Comparison of ENCODE assay signal across 2 cellular contexts in the genomic region with DNA sequence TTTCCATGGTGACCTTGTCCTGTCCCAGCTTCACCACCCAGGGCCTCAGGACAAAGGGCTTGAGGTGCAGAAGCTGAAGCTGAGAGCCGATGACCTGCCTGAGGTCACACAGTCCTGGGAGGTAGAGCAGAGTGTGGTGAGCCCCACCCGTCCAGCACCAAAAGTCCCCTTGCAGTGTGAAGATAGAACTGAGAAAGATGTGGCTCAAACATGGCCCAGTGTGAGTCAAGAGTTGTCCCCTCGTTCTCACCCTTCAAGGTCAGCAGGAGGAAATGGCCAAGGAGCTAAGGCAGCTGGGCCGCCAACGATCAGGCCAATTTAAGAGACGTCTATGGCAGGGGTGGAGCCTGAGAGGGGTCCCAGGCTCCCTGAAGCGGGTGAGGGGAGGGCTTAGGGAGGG.
TF ChIP-seq lines count a peak whose summit lies in the region.

No MANE protein-coding gene starts in this region.

TF ChIP-seq in GM12878, 131 proteins besides CTCF, POLR2A, EP300 and RAD21:
- 0 out of 2 replicates have a peak, but pooled peaks have one; percentile 31 for TF ChIP-seq NR2F1 (conservative IDR thresholded peaks at IDR 0.05)
- no peak for TF ChIP-seq SP1 (IDR thresholded peaks at IDR 0.05; ENCODE audit: low read depth, low read length)
- no peak for TF ChIP-seq BCL11A (IDR thresholded peaks at IDR 0.05; ENCODE audit: low read depth, low read length)
- TF ChIP-seq RELA (IDR thresholded peaks at IDR 0.05; ENCODE audit: borderline replicate concordance, partially characterized antibody), result no peak
- 0 out of 2 replicates have a peak, but pooled peaks have one; percentile 8 for TF ChIP-seq IRF4 (IDR thresholded peaks at IDR 0.05; ENCODE audit: low read depth, low read length)
- TF ChIP-seq, protein P1, sequence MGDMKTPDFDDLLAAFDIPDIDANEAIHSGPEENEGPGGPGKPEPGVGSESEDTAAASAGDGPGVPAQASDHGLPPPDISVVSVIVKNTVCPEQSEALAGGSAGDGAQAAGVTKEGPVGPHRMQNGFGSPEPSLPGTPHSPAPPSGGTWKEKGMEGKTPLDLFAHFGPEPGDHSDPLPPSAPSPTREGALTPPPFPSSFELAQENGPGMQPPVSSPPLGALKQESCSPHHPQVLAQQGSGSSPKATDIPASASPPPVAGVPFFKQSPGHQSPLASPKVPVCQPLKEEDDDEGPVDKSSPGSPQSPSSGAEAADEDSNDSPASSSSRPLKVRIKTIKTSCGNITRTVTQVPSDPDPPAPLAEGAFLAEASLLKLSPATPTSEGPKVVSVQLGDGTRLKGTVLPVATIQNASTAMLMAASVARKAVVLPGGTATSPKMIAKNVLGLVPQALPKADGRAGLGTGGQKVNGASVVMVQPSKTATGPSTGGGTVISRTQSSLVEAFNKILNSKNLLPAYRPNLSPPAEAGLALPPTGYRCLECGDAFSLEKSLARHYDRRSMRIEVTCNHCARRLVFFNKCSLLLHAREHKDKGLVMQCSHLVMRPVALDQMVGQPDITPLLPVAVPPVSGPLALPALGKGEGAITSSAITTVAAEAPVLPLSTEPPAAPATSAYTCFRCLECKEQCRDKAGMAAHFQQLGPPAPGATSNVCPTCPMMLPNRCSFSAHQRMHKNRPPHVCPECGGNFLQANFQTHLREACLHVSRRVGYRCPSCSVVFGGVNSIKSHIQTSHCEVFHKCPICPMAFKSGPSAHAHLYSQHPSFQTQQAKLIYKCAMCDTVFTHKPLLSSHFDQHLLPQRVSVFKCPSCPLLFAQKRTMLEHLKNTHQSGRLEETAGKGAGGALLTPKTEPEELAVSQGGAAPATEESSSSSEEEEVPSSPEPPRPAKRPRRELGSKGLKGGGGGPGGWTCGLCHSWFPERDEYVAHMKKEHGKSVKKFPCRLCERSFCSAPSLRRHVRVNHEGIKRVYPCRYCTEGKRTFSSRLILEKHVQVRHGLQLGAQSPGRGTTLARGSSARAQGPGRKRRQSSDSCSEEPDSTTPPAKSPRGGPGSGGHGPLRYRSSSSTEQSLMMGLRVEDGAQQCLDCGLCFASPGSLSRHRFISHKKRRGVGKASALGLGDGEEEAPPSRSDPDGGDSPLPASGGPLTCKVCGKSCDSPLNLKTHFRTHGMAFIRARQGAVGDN (IDR thresholded peaks at IDR 0.05), result peak; percentile 74; the same call in 1 of the 2 replicates
- TF ChIP-seq, protein P2, sequence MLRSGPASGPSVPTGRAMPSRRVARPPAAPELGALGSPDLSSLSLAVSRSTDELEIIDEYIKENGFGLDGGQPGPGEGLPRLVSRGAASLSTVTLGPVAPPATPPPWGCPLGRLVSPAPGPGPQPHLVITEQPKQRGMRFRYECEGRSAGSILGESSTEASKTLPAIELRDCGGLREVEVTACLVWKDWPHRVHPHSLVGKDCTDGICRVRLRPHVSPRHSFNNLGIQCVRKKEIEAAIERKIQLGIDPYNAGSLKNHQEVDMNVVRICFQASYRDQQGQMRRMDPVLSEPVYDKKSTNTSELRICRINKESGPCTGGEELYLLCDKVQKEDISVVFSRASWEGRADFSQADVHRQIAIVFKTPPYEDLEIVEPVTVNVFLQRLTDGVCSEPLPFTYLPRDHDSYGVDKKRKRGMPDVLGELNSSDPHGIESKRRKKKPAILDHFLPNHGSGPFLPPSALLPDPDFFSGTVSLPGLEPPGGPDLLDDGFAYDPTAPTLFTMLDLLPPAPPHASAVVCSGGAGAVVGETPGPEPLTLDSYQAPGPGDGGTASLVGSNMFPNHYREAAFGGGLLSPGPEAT (IDR thresholded peaks at IDR 0.05; ENCODE audit: low read depth), result peak; percentile 34; the same call in 1 of the 2 replicates

TF ChIP-seq in H1, 55 proteins besides CTCF, POLR2A, EP300 and RAD21:
- TF ChIP-seq JUND (IDR thresholded peaks at IDR 0.05; ENCODE audit: low read length) (no peak), RBBP5 (IDR thresholded peaks at IDR 0.05; ENCODE audit: borderline replicate concordance, low read depth, low read length) (no peak), TEAD4 (IDR thresholded peaks at IDR 0.05; ENCODE audit: low read depth, low read length) (no peak), SIX5 (IDR thresholded peaks at IDR 0.05; ENCODE audit: low read depth, low read length) (no peak), POLR2AphosphoS5 (IDR thresholded peaks at IDR 0.05; ENCODE audit: low read depth, low read length) (no peak), TAF1 (IDR thresholded peaks at IDR 0.05; ENCODE audit: low read depth, low read length) (no peak), RXRA (IDR thresholded peaks at IDR 0.05; ENCODE audit: insufficient read depth, low read depth, low read length) (no peak), GTF2F1 (IDR thresholded peaks at IDR 0.05; ENCODE audit: borderline replicate concordance, low read depth, low read length) (no peak), POU5F1 (IDR thresholded peaks at IDR 0.05; ENCODE audit: low read depth, low read length) (no peak), KDM5A (IDR thresholded peaks at IDR 0.05; ENCODE audit: low read length) (no peak), CEBPB (IDR thresholded peaks at IDR 0.05; ENCODE audit: low read depth, low read length) (no peak), RFX5 (IDR thresholded peaks at IDR 0.05; ENCODE audit: borderline replicate concordance, low read depth, low read length) (no peak), SAP30 (IDR thresholded peaks at IDR 0.05; ENCODE audit: insufficient read depth, insufficient replicate concordance, low read length) (no peak)
- TF ChIP-seq, protein P3, sequence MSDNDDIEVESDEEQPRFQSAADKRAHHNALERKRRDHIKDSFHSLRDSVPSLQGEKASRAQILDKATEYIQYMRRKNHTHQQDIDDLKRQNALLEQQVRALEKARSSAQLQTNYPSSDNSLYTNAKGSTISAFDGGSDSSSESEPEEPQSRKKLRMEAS (IDR thresholded peaks at IDR 0.05), result no peak
